Comparison of ENCODE assay signal across 27 cellular contexts in the genomic region with DNA sequence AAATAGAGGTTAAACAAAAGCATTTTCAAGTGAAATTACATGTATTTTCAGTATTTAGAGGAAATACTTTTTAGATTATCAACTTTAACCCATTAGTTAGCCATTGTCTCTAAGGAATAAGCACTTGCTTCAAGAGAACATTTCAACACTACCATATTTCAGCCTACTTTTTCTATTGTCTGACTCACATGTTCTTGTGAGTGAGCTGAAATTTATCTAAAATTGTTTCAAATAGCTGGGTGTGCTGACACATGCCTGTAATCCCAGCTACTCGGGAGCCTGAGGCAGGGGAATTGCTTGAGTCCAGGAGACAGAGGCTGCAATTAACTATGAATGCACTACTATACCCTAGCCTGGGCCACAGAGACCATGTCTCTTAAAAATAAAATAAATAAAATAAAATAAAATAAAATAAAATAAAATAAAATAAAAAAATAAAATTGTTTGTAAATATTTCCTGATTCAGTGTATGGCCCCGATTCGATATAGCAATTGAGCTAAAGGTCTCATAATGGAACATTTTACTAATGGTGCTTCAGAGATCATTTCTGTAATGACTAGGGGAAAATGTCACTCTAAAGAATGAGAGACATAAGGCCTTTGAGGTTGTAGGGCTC.
DNase-seq lines count a peak whose midpoint lies in the region; ATAC-seq, FAIRE-seq and TF ChIP-seq lines count a peak whose summit lies in the region.
"Had no signal": no experiment of that assay in that cellular context is flagged by ENCODE, and none has a peak within 500 bp of the region (broad histone marks: within the 10 kb centered on the region; RNA-seq: fewer than 3 reads in every experiment).

No MANE protein-coding gene starts in this region.

- no peak overlapping the region for H3K4me3 Mint-ChIP-seq in stimulated activated effector memory CD8-positive, alpha-beta T cell treated with anti-CD3 and anti-CD28 coated beads, Interleukin-12 subunit alpha, Interleukin-12 subunit beta, amount 100 ng/mL, for 72 hours
- H3K4me3 Mint-ChIP-seq in progenitor cell of endocrine pancreas (ENCODE audit: low read depth) = no peak overlapping the region
- H3K4me3 Mint-ChIP-seq: activated CD4-positive, alpha-beta memory T cell treated with anti-CD3 and anti-CD28 coated beads, Interleukin-2, amount 10 ng/mL, durations not matched to agents 7 days and 5 days; activated naive CD4-positive, alpha-beta T cell treated with anti-CD3 and anti-CD28 coated beads, Interleukin-2, amount 10 ng/mL, durations not matched to agents 7 days and 5 days; naive thymus-derived CD8-positive, alpha-beta T cell had no signal

- H3K36me3 Mint-ChIP-seq in stimulated activated effector memory CD8-positive, alpha-beta T cell treated with anti-CD3 and anti-CD28 coated beads, Interleukin-12 subunit alpha, Interleukin-12 subunit beta, amount 100 ng/mL, for 72 hours = peaks cover 10% of the 10 kb centered on the region
- H3K36me3 Mint-ChIP-seq in progenitor cell of endocrine pancreas (ENCODE audit: insufficient read depth) = peaks cover 9% of the 10 kb centered on the region
- H3K36me3 Mint-ChIP-seq: activated naive CD4-positive, alpha-beta T cell treated with anti-CD3 and anti-CD28 coated beads, Interleukin-2, amount 10 ng/mL, durations not matched to agents 7 days and 5 days had no signal

- peak; percentile 22 for DNase-seq in NCI-H2227 treated with DMSO at 0.1 percent for 48 hours (lab: John Stamatoyannopoulos, UW)
- no peak for DNase-seq in NCI-H2227 (lab: John Stamatoyannopoulos, UW; ENCODE audit: unreplicated experiment)
- peak; percentile 6 for DNase-seq in astrocyte of the spinal cord (ENCODE audit: low read depth, low spot score)
- peak; percentile 58 for DNase-seq in fibroblast of the aortic adventitia (ENCODE audit: low read depth)
- DNase-seq in stimulated activated effector memory CD8-positive, alpha-beta T cell treated with anti-CD3 and anti-CD28 coated beads, Interleukin-12 subunit alpha, Interleukin-12 subunit beta, amount 100 ng/mL, for 72 hours (ENCODE audit: low spot score in 2 of 2) = no peak
- DNase-seq in progenitor cell of endocrine pancreas (ENCODE audit: low spot score, unreplicated experiment) = no peak
- DNase-seq in RCC 7860 (ENCODE audit: low spot score) = no peak
- DNase-seq: activated CD4-positive, alpha-beta memory T cell treated with anti-CD3 and anti-CD28 coated beads, Interleukin-2, amount 10 ng/mL, durations not matched to agents 7 days and 5 days; activated CD4-positive, alpha-beta T cell treated with anti-CD3 and anti-CD28 coated beads for 1 hour; activated naive CD4-positive, alpha-beta T cell treated with anti-CD3 and anti-CD28 coated beads, Interleukin-2, amount 10 ng/mL, durations not matched to agents 7 days and 5 days; anterior cingulate cortex; DMS79 treated with DMSO at 0.1 percent for 48 hours; effector memory CD4-positive, alpha-beta T cell; GOT3; hippocampal formation; left cardiac atrium; MV-4-11; naive thymus-derived CD8-positive, alpha-beta T cell; NCI-H1436 treated with DMSO at 0.1 percent for 48 hours; NCI-H2081 treated with DMSO at 0.1 percent for 48 hours; occipital lobe; SHP77 treated with DMSO at 0.1 percent for 48 hours; stimulated activated naive CD4-positive, alpha-beta T cell had no signal

- no peak overlapping the region for H3K27ac Mint-ChIP-seq in stimulated activated effector memory CD8-positive, alpha-beta T cell treated with anti-CD3 and anti-CD28 coated beads, Interleukin-12 subunit alpha, Interleukin-12 subunit beta, amount 100 ng/mL, for 72 hours
- no peak overlapping the region for H3K27ac Mint-ChIP-seq in progenitor cell of endocrine pancreas
- H3K27ac Mint-ChIP-seq: activated CD4-positive, alpha-beta memory T cell treated with anti-CD3 and anti-CD28 coated beads, Interleukin-2, amount 10 ng/mL, durations not matched to agents 7 days and 5 days; activated naive CD4-positive, alpha-beta T cell treated with anti-CD3 and anti-CD28 coated beads, Interleukin-2, amount 10 ng/mL, durations not matched to agents 7 days and 5 days; naive thymus-derived CD8-positive, alpha-beta T cell had no signal

- H3K27me3 Mint-ChIP-seq in progenitor cell of endocrine pancreas = no peaks in the 10 kb centered on the region
- H3K27me3 Mint-ChIP-seq: activated CD4-positive, alpha-beta memory T cell treated with anti-CD3 and anti-CD28 coated beads, Interleukin-2, amount 10 ng/mL, durations not matched to agents 7 days and 5 days; activated naive CD4-positive, alpha-beta T cell treated with anti-CD3 and anti-CD28 coated beads, Interleukin-2, amount 10 ng/mL, durations not matched to agents 7 days and 5 days; naive thymus-derived CD8-positive, alpha-beta T cell had no signal

- in situ Hi-C loops in astrocyte of the spinal cord (cut with HindIII; ENCODE audit: low sequenced_read_pairs) = no loop called here

- no peaks in the 10 kb centered on the region for H3K4me1 Mint-ChIP-seq in stimulated activated effector memory CD8-positive, alpha-beta T cell treated with anti-CD3 and anti-CD28 coated beads, Interleukin-12 subunit alpha, Interleukin-12 subunit beta, amount 100 ng/mL, for 72 hours
- no peaks in the 10 kb centered on the region for H3K4me1 Mint-ChIP-seq in progenitor cell of endocrine pancreas (ENCODE audit: low read depth)
- H3K4me1 Mint-ChIP-seq: activated naive CD4-positive, alpha-beta T cell treated with anti-CD3 and anti-CD28 coated beads, Interleukin-2, amount 10 ng/mL, durations not matched to agents 7 days and 5 days; naive thymus-derived CD8-positive, alpha-beta T cell had no signal

- TF ChIP-seq CTCF in astrocyte of the spinal cord (IDR thresholded peaks at IDR 0.05; ENCODE audit: low read depth, low read length) = no peak
- TF ChIP-seq CTCF in fibroblast of the aortic adventitia (IDR thresholded peaks at IDR 0.05; ENCODE audit: insufficient read depth, low read length) = no peak
- TF ChIP-seq CTCF in progenitor cell of endocrine pancreas (IDR thresholded peaks at IDR 0.05; ENCODE audit: unreplicated experiment) = no peak

- FAIRE-seq in RCC 7860 (lab: Jason Lieb, UNC) = no peak

- H3K9me3 Mint-ChIP-seq in stimulated activated effector memory CD8-positive, alpha-beta T cell treated with anti-CD3 and anti-CD28 coated beads, Interleukin-12 subunit alpha, Interleukin-12 subunit beta, amount 100 ng/mL, for 72 hours = no peaks in the 10 kb centered on the region
- peaks cover 7% of the 10 kb centered on the region for H3K9me3 Mint-ChIP-seq in progenitor cell of endocrine pancreas (ENCODE audit: low read depth)
- H3K9me3 Mint-ChIP-seq: activated CD4-positive, alpha-beta memory T cell treated with anti-CD3 and anti-CD28 coated beads, Interleukin-2, amount 10 ng/mL, durations not matched to agents 7 days and 5 days; activated naive CD4-positive, alpha-beta T cell treated with anti-CD3 and anti-CD28 coated beads, Interleukin-2, amount 10 ng/mL, durations not matched to agents 7 days and 5 days; naive thymus-derived CD8-positive, alpha-beta T cell had no signal

- peak; percentile 48 for ATAC-seq in stimulated activated effector memory CD8-positive, alpha-beta T cell treated with anti-CD3 and anti-CD28 coated beads, Interleukin-12 subunit alpha, Interleukin-12 subunit beta, amount 100 ng/mL, for 72 hours
- no peak for ATAC-seq in HG02852 (IDR thresholded peaks at IDR 0.05; ENCODE audit: unreplicated experiment)
- ATAC-seq: left cardiac atrium; naive thymus-derived CD8-positive, alpha-beta T cell had no signal

- no peak overlapping the region for H3K4me3 ChIP-seq in astrocyte of the spinal cord (ENCODE audit: low read depth, low read length)
- H3K4me3 ChIP-seq in fibroblast of the aortic adventitia (ENCODE audit: low read depth, low read length) = no peak overlapping the region
- H3K4me3 ChIP-seq: coronary artery, lung, suprapubic skin had no signal

Comparison
In these comparisons a context has a peak if more than half of its experiments do, and no peak if none do; other contexts are left out.
1. DNase-seq: peak in NCI-H2227 treated with DMSO at 0.1 percent for 48 hours (single experiment), astrocyte of the spinal cord (single experiment) and fibroblast of the aortic adventitia (single experiment); none in NCI-H2227 (single experiment), stimulated activated effector memory CD8-positive, alpha-beta T cell treated with anti-CD3 and anti-CD28 coated beads, Interleukin-12 subunit alpha, Interleukin-12 subunit beta, amount 100 ng/mL, for 72 hours (0 of 2), progenitor cell of endocrine pancreas (single experiment) and RCC 7860 (single experiment).